Comparison of ENCODE assay signal across 1 cellular context in the genomic region with DNA sequence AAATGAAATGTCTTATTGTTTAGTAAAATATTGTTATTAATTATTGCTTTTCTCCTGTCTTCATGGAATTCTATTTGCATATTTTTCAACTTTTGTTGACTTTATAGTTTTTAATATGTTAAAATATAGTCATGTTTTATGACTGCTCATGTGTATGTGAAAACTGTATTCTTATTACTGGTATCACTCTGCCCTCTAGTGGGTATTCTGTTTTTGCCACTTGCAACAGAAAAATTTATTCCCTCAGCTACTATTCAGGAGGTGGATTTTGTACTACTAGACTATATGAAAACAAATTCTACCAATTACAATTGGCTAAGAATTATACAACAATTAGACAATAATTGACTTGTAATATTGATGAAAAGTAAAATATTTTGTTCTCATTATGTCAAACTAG.
TF ChIP-seq lines count a peak whose summit lies in the region.

No MANE protein-coding gene starts in this region.

TF ChIP-seq in Ishikawa, 13 proteins besides CTCF, POLR2A, EP300 and RAD21 (continued from another document):
- TF ChIP-seq, protein P1, sequence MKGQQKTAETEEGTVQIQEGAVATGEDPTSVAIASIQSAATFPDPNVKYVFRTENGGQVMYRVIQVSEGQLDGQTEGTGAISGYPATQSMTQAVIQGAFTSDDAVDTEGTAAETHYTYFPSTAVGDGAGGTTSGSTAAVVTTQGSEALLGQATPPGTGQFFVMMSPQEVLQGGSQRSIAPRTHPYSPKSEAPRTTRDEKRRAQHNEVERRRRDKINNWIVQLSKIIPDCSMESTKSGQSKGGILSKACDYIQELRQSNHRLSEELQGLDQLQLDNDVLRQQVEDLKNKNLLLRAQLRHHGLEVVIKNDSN (IDR thresholded peaks at IDR 0.05) = no peak
- TF ChIP-seq CEBPB (IDR thresholded peaks at IDR 0.05) (no peak), TEAD4 (IDR thresholded peaks at IDR 0.05) (no peak), YY1 (IDR thresholded peaks at IDR 0.05; ENCODE audit: low read depth) (no peak)
